Comparison of ENCODE assay signal across 8 cellular contexts in genomic region chr10:120456626-120457430, GRCh38. TPM values are rescaled to one million over a fixed set of nuclear protein-coding genes. Genes with fewer than 3 reads are reported as not detected.
A peak's percentile ranks its signal among the peaks of the same experiment; 100 is the strongest.
DNase-seq lines count a peak whose midpoint lies in the region; ATAC-seq lines count a peak whose summit lies in the region.

PLPP4 (plus strand) TSS chr10:120457227; CDS start chr10:120457306, 79 bp downstream.

- H3K4me1 Mint-ChIP-seq in activated naive CD8-positive, alpha-beta T cell treated with anti-CD3 and anti-CD28 coated beads, Interleukin-2, amount 50 U/mL, for 24 hours, result no peaks in the 10 kb centered on the region

- no peaks in the 10 kb centered on the region for H3K36me3 Mint-ChIP-seq in activated naive CD8-positive, alpha-beta T cell treated with anti-CD3 and anti-CD28 coated beads, Interleukin-2, amount 50 U/mL, for 24 hours (ENCODE audit: low read depth)

- DNase-seq in Caki2 (ENCODE audit: low read depth) (peak; percentile 61), hypothalamus (lab: John Stamatoyannopoulos, UW) (peak in 33 of 51 donors; percentile 13 to 73 (median 45)), renal cortical epithelial cell (ENCODE audit: low read depth) (peak; percentile 23), HuH-7.5 (ENCODE audit: low spot score) (no peak)
- DNase-seq in activated naive CD8-positive, alpha-beta T cell treated with anti-CD3 and anti-CD28 coated beads, Interleukin-2, amount 50 U/mL, for 24 hours, result peak; percentile 5

- H3K4me3 Mint-ChIP-seq in activated naive CD8-positive, alpha-beta T cell treated with anti-CD3 and anti-CD28 coated beads, Interleukin-2, amount 50 U/mL, for 24 hours, result no peak within 1 kb of the TSS

- ATAC-seq in HG03432 (IDR thresholded peaks at IDR 0.05; ENCODE audit: unreplicated experiment), result peak; percentile 73
- ATAC-seq in activated naive CD8-positive, alpha-beta T cell treated with anti-CD3 and anti-CD28 coated beads, Interleukin-2, amount 50 U/mL, for 24 hours, result no peak
- no peak for ATAC-seq in GM19395 (IDR thresholded peaks at IDR 0.05; ENCODE audit: unreplicated experiment)
- ATAC-seq in HG02571 (IDR thresholded peaks at IDR 0.05; ENCODE audit: unreplicated experiment), result no peak

- H3K27ac Mint-ChIP-seq in activated naive CD8-positive, alpha-beta T cell treated with anti-CD3 and anti-CD28 coated beads, Interleukin-2, amount 50 U/mL, for 24 hours, result no peak within 1 kb of the TSS

- no peaks in the 10 kb centered on the region for H3K9me3 Mint-ChIP-seq in activated naive CD8-positive, alpha-beta T cell treated with anti-CD3 and anti-CD28 coated beads, Interleukin-2, amount 50 U/mL, for 24 hours

- peaks cover 40% of the 10 kb centered on the region for H3K27me3 Mint-ChIP-seq in activated naive CD8-positive, alpha-beta T cell treated with anti-CD3 and anti-CD28 coated beads, Interleukin-2, amount 50 U/mL, for 24 hours

- in situ Hi-C loops in Caki2 (cut with HindIII; ENCODE audit: low pct_unique_long_range_greater_than_20kb, low sequenced_read_pairs), result no loop called here

RNA-seq across cellular contexts. Expression of gene PLPP4, which starts in this region (rescaled TPM):
- 6.8 and 6.9 TPM in 2 replicates for total RNA-seq in Caki2 (2014; rRNA removed; shearing (Covaris generic); ENCODE audit: low replicate concordance)
- 20.0 and 30.3 TPM in 2 replicates for total RNA-seq in renal cortical epithelial cell
